Comparison of ENCODE assay signal across 6 cellular contexts in genomic region chr15:98618576-98618975, GRCh38. TPM values are rescaled to one million over a fixed set of nuclear protein-coding genes. Genes with fewer than 3 reads are reported as not detected.
DNase-seq lines count a peak whose midpoint lies in the region; TF ChIP-seq lines count a peak whose summit lies in the region.
"Not testable (repeated sequence)": the region's sequence is repeated elsewhere in the genome, so short reads cannot be mapped to it uniquely, and the experiment has no call there.

No MANE protein-coding gene starts in this region.

- not testable (repeated sequence) for TF ChIP-seq CTCF in endodermal cell (conservative IDR thresholded peaks at IDR 0.05); right atrium auricular region (IDR thresholded peaks at IDR 0.05); osteocyte (IDR thresholded peaks at IDR 0.05); type B pancreatic cell (conservative IDR thresholded peaks at IDR 0.05)

- DNase-seq in activated CD8-positive, alpha-beta memory T cell treated with anti-CD3 and anti-CD28 coated beads for 24 hours, result peak; percentile 17
- DNase-seq in endodermal cell (peak; percentile 11), right atrium auricular region (ENCODE audit: low spot score) (peak; percentile 23), osteocyte (ENCODE audit: extremely low spot score, unreplicated experiment) (peak; percentile 57), type B pancreatic cell (ENCODE audit: extremely low spot score, unreplicated experiment) (peak; percentile 29)
- DNase-seq in trophoblast cell, result not testable (repeated sequence)

- not testable (repeated sequence) for H3K23ac ChIP-seq in trophoblast cell (ENCODE audit: low read length)

- H3K9me3 ChIP-seq in endodermal cell (ENCODE audit: control insufficient read depth, low read length); right atrium auricular region; trophoblast cell (ENCODE audit: insufficient read depth, low read depth, low read length): not testable (repeated sequence)

- not testable (repeated sequence) for H4K12ac ChIP-seq in trophoblast cell (ENCODE audit: low read depth, low read length)

- H3K14ac ChIP-seq in trophoblast cell (ENCODE audit: low read length), result not testable (repeated sequence)

- not testable (repeated sequence) for H3K27me3 ChIP-seq in endodermal cell (ENCODE audit: control insufficient read depth, insufficient read depth, low read length, poor library complexity, severe bottlenecking); right atrium auricular region; trophoblast cell (ENCODE audit: insufficient read depth, low read length)

- not testable (repeated sequence) for H3K27me3 Mint-ChIP-seq in endodermal cell (ENCODE audit: insufficient read depth); type B pancreatic cell
- H3K27me3 Mint-ChIP-seq in osteocyte (ENCODE audit: unreplicated experiment), result peaks cover 57% of the 10 kb centered on the region

- not testable (repeated sequence) for H3K36me3 Mint-ChIP-seq in endodermal cell (ENCODE audit: low read depth); osteocyte (ENCODE audit: unreplicated experiment); type B pancreatic cell

- H3K4me1 Mint-ChIP-seq in endodermal cell; osteocyte (ENCODE audit: unreplicated experiment); type B pancreatic cell (ENCODE audit: unreplicated experiment): not testable (repeated sequence)

- H3K4me1 ChIP-seq in endodermal cell (ENCODE audit: control insufficient read depth, insufficient read depth, low read length); right atrium auricular region; trophoblast cell (ENCODE audit: control insufficient read depth in 1 of 2, insufficient read depth in 2 of 2, low read length in 2 of 2): not testable (repeated sequence)

- not testable (repeated sequence) for H3K4me3 Mint-ChIP-seq in endodermal cell; osteocyte (ENCODE audit: unreplicated experiment); type B pancreatic cell

- H3K9me3 Mint-ChIP-seq in endodermal cell; osteocyte (ENCODE audit: unreplicated experiment); type B pancreatic cell: not testable (repeated sequence)

- not testable (repeated sequence) for H2BK120ac ChIP-seq in trophoblast cell (ENCODE audit: insufficient read depth, low read length, poor library complexity)

- H2AFZ ChIP-seq in trophoblast cell (ENCODE audit: insufficient read depth, low read length, poor library complexity), result not testable (repeated sequence)

- not testable (repeated sequence) for H3K18ac ChIP-seq in trophoblast cell (ENCODE audit: low read length)

- H3K9ac ChIP-seq in endodermal cell (ENCODE audit: extremely low read depth, low read length, poor library complexity, severe bottlenecking); trophoblast cell (ENCODE audit: low read length): not testable (repeated sequence)

- not testable (repeated sequence) for H2AK5ac ChIP-seq in trophoblast cell (ENCODE audit: low read length)

- H3K79me1 ChIP-seq in trophoblast cell (ENCODE audit: low read length), result peaks cover 15% of the 10 kb centered on the region

- not testable (repeated sequence) for H3K27ac ChIP-seq in endodermal cell (ENCODE audit: low read depth, low read length); right atrium auricular region; trophoblast cell (ENCODE audit: low read depth, low read length)

- H4K91ac ChIP-seq in trophoblast cell (ENCODE audit: low read depth, low read length), result peak overlapping the region; percentile 37

- not testable (repeated sequence) for H3K79me2 ChIP-seq in trophoblast cell (ENCODE audit: control insufficient read depth, insufficient read depth, low read length, poor library complexity)

- H3K4ac ChIP-seq in trophoblast cell (ENCODE audit: low read depth, low read length), result not testable (repeated sequence)

- not testable (repeated sequence) for H3K36me3 ChIP-seq in endodermal cell (ENCODE audit: control insufficient read depth, insufficient read depth, low read length); right atrium auricular region; trophoblast cell (ENCODE audit: control insufficient read depth in 1 of 2, insufficient read depth in 2 of 2, low read length in 2 of 2)

- not testable (repeated sequence) for H4K8ac ChIP-seq in trophoblast cell (ENCODE audit: low read depth, low read length)

- 93 to 100% methylated on average over 2 to 10 of the region's 13 CpGs for WGBS in endodermal cell (ENCODE audit: insufficient coverage in 1 of 2, insufficient read length in 1 of 2), 2 experiments
- WGBS in trophoblast cell (ENCODE audit: extremely low coverage, insufficient coverage, insufficient read length), result no CpG with 5 or more reads among the region's 13 CpGs

- H3K4me2 ChIP-seq in trophoblast cell (ENCODE audit: low read length), result not testable (repeated sequence)

- peak overlapping the region; percentile 21 for H2BK5ac ChIP-seq in trophoblast cell (ENCODE audit: low read depth, low read length, poor library complexity)

- not testable (repeated sequence) for H2BK12ac ChIP-seq in trophoblast cell (ENCODE audit: low read length)

- H3K4me3 ChIP-seq in endodermal cell (ENCODE audit: low read length); right atrium auricular region; trophoblast cell (ENCODE audit: low read depth, low read length): not testable (repeated sequence)

- H3K27ac Mint-ChIP-seq in endodermal cell; osteocyte (ENCODE audit: unreplicated experiment); type B pancreatic cell: not testable (repeated sequence)

RNA-seq across cellular contexts. Expression of gene IGF1R, which starts 29.8 kb away (rescaled TPM):
- 100 to 1,000 TPM; 115 to 119 TPM for total RNA-seq in endodermal cell
- polyA plus RNA-seq in endodermal cell (2013, experiment 1 of 2), result 54.4 TPM
- 50.2 TPM for polyA plus RNA-seq in endodermal cell (2013, experiment 2 of 2)
- total RNA-seq in right atrium auricular region, result 10 to 100 TPM; 32.1 to 64.1 TPM
- 154 and 174 TPM in 2 replicates for total RNA-seq in osteocyte
- polyA plus RNA-seq in trophoblast cell (2013), result 121 and 126 TPM in 2 replicates
- total RNA-seq in type B pancreatic cell (ENCODE audit: low replicate concordance), result 66.9 and 87.1 TPM in 2 replicates
